ENCODE assay signal across 9 cellular contexts in the genomic region with DNA sequence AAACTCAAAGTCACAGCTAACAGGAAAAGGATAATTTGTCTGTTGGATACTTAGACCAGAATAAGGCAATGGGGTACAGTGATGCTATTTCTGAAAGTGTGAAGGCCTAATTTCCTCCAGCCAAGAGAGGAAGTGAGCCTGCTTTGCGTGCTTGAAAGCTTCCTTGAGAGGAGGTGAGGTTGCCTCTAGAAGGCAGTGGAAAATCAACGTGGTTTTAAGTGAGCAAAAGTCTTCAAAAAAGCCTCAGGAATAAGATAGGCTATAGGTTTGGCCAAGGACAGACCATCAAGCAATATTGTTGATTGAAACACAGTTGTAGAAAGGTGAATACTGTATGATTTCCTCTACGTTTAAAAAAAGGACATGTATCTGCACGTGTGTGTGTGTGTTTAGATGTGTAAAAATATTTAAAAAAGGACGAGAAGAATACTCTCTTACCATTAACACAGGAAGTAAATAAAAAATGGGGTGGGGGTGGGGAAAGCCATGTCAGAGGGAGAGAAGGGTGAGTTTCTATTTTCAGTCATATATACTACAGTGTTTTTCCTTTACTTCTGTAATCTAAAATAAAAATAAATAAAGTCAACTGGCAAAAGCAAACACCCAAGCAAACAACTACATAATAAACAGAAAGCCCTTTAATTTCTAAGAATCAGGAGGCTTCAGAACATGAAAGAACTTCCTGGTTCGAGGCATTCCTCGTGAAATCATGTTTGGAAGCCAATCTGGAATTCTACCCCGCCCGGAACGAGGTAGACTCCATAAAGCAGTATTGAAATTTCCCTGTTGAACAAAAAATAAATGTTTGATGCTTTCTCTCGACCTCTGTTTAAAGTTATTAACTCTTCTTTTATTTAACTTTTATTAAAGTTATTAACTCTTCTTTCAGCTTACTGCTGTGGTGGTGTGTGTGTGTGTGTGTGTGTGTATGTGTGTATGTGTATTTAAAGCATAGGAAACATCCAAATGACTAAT.
DNase-seq lines count a peak whose midpoint lies in the region; ATAC-seq and TF ChIP-seq lines count a peak whose summit lies in the region.
"Had no signal": no experiment of that assay in that cellular context is flagged by ENCODE, and none has a peak within 500 bp of the region (broad histone marks: within the 10 kb centered on the region; RNA-seq: fewer than 3 reads in every experiment).

No MANE protein-coding gene starts in this region.

- H3K9me3 ChIP-seq in RWPE2 (ENCODE audit: severe bottlenecking) = no peaks in the 10 kb centered on the region
- H3K9me3 ChIP-seq in osteoblast (ENCODE audit: low read depth, low read length) = no peaks in the 10 kb centered on the region
- H3K9me3 ChIP-seq: thoracic aorta had no signal

- H3K27ac Mint-ChIP-seq in dendritic cell treated with granulocyte-macrophage colony-stimulating factor and Interleukin-4, amounts not matched to agents 40 ng/mL and 50 ng/mL, for 4 days = peak overlapping the region; percentile 82

- no peak overlapping the region for H3K4me2 ChIP-seq in osteoblast (ENCODE audit: insufficient read depth, low read length)

- H3K4me3 ChIP-seq in RWPE2 (ENCODE audit: severe bottlenecking) (no peak overlapping the region), osteoblast (ENCODE audit: insufficient read depth, low read length) (no peak overlapping the region)
- H3K4me3 ChIP-seq: thoracic aorta had no signal

- H3K36me3 Mint-ChIP-seq in dendritic cell treated with granulocyte-macrophage colony-stimulating factor and Interleukin-4, amounts not matched to agents 40 ng/mL and 50 ng/mL, for 4 days (ENCODE audit: low read depth) = no peaks in the 10 kb centered on the region

- no peaks in the 10 kb centered on the region for H3K27me3 Mint-ChIP-seq in dendritic cell treated with granulocyte-macrophage colony-stimulating factor and Interleukin-4, amounts not matched to agents 40 ng/mL and 50 ng/mL, for 4 days

- H3K27me3 ChIP-seq in RWPE2 (ENCODE audit: insufficient read depth, poor library complexity, severe bottlenecking) (no peaks in the 10 kb centered on the region), osteoblast (ENCODE audit: insufficient read depth, low read length) (no peaks in the 10 kb centered on the region)

- ATAC-seq in HG02943 (IDR thresholded peaks at IDR 0.05; ENCODE audit: low read depth, unreplicated experiment) = peak; percentile 59
- ATAC-seq in RWPE2 (ENCODE audit: low read depth) = no peak

- DNase-seq in activated gamma-delta T cell treated with Interleukin-2 at 50 U/mL for 16 hours (peak; percentile 30), activated gamma-delta T cell (lab: John Stamatoyannopoulos, UW) (no peak), RWPE2 (ENCODE audit: low spot score) (peak; percentile 47), osteoblast (ENCODE audit: insufficient read length, low spot score, missing footprints) (no peak), T-helper 9 cell (no peak), NCI-H774 (lab: John Stamatoyannopoulos, UW) (no peak)

- H2AFZ ChIP-seq in osteoblast (ENCODE audit: low read length) = peak overlapping the region; percentile 88

- peaks cover 43% of the 10 kb centered on the region for H3K4me1 Mint-ChIP-seq in dendritic cell treated with granulocyte-macrophage colony-stimulating factor and Interleukin-4, amounts not matched to agents 40 ng/mL and 50 ng/mL, for 4 days (ENCODE audit: low read depth)

- no peak for TF ChIP-seq CTCF in RWPE2 (IDR thresholded peaks at IDR 0.05; ENCODE audit: poor library complexity, severe bottlenecking)
- TF ChIP-seq CTCF in osteoblast (IDR thresholded peaks at IDR 0.05; ENCODE audit: extremely low read depth, low read depth, low read length) = no peak

- H3K36me3 ChIP-seq in RWPE2 (ENCODE audit: low read depth) (no peaks in the 10 kb centered on the region), osteoblast (ENCODE audit: insufficient read depth, low read length) (no peaks in the 10 kb centered on the region)
- H3K36me3 ChIP-seq: thoracic aorta had no signal

- no peaks in the 10 kb centered on the region for H3K9me3 Mint-ChIP-seq in dendritic cell treated with granulocyte-macrophage colony-stimulating factor and Interleukin-4, amounts not matched to agents 40 ng/mL and 50 ng/mL, for 4 days

- H3K4me1 ChIP-seq in RWPE2 (ENCODE audit: insufficient read depth, poor library complexity, severe bottlenecking) (peaks cover 50% of the 10 kb centered on the region), osteoblast (ENCODE audit: insufficient read depth, low read length) (peaks cover 18% of the 10 kb centered on the region)

- intact Hi-C loops in dendritic cell treated with granulocyte-macrophage colony-stimulating factor and Interleukin-4, amounts not matched to agents 40 ng/mL and 50 ng/mL, for 4 days (cut with micrococcal nuclease) = loop anchor here (10.0 kb wide), 1 partner anchor 163 kb away; no protein-coding TSS in a partner anchor

- peak overlapping the region; percentile 76 for H3K27ac ChIP-seq in RWPE2 (ENCODE audit: poor library complexity, severe bottlenecking)
- H3K27ac ChIP-seq in osteoblast (ENCODE audit: low read depth, low read length) = peak overlapping the region; percentile 47

- no peak overlapping the region for H3K4me3 Mint-ChIP-seq in dendritic cell treated with granulocyte-macrophage colony-stimulating factor and Interleukin-4, amounts not matched to agents 40 ng/mL and 50 ng/mL, for 4 days

- no peaks in the 10 kb centered on the region for H4K20me1 ChIP-seq in osteoblast (ENCODE audit: insufficient read depth, low read length)

- H3K79me2 ChIP-seq in osteoblast (ENCODE audit: insufficient read depth, low read length) = no peaks in the 10 kb centered on the region

Comparison
In these comparisons a context has a peak if more than half of its experiments do, and no peak if none do; other contexts are left out.
1. DNase-seq: peak in activated gamma-delta T cell treated with Interleukin-2 at 50 U/mL for 16 hours (single experiment) and RWPE2 (single experiment); none in activated gamma-delta T cell (single experiment), osteoblast (single experiment), T-helper 9 cell (single experiment) and NCI-H774 (single experiment).